Comparison of ENCODE assay signal across 1 cellular context in genomic region chr14:77707724-77708408, GRCh38.
A peak's percentile ranks its signal among the peaks of the same experiment; 100 is the strongest.
TF ChIP-seq lines count a peak whose summit lies in the region.

Gene ALKBH1 (minus strand): TSS chr14:77708023. CDS start chr14:77708004, 19 bp downstream.
Gene SLIRP (plus strand): TSS chr14:77708103. CDS start chr14:77708112, 9 bp downstream.

TF ChIP-seq in GM12878, 131 proteins besides CTCF, POLR2A, EP300 and RAD21 (continued from another document and continues in another):
- TF ChIP-seq E2F8 (IDR thresholded peaks at IDR 0.05; ENCODE audit: low read depth, partially characterized antibody) (peak; percentile 71), POU2F2 (IDR thresholded peaks at IDR 0.05; ENCODE audit: borderline replicate concordance, low read depth, low read length) (peak; percentile 79), ATF7 (IDR thresholded peaks at IDR 0.05; ENCODE audit: low read depth) (no peak), SUZ12 (IDR thresholded peaks at IDR 0.05; ENCODE audit: unreplicated experiment) (no peak), RCOR1 (conservative IDR thresholded peaks at IDR 0.05; ENCODE audit: low read depth, low read length) (no peak), RB1 (IDR thresholded peaks at IDR 0.05; ENCODE audit: borderline replicate concordance) (0 out of 2 replicates have a peak, but pooled peaks have one; percentile 12), ZNF274 (IDR thresholded peaks at IDR 0.05; ENCODE audit: insufficient read depth, insufficient read length) (no peak), RELA (IDR thresholded peaks at IDR 0.05; ENCODE audit: borderline replicate concordance, partially characterized antibody) (no peak), SPI1 (IDR thresholded peaks at IDR 0.05; ENCODE audit: borderline replicate concordance, insufficient read depth, low read depth, low read length) (no peak), NFYA (IDR thresholded peaks at IDR 0.05; ENCODE audit: borderline replicate concordance, low read depth, low read length) (no peak), RUNX3 (IDR thresholded peaks at IDR 0.05; ENCODE audit: low read length) (no peak), HSF1 (IDR thresholded peaks at IDR 0.05; ENCODE audit: low read depth, low read length) (no peak), ELK1 (IDR thresholded peaks at IDR 0.05; ENCODE audit: low read depth, low read length) (peak; percentile 96), ETV6 (conservative IDR thresholded peaks at IDR 0.05 in 1 of 2, IDR thresholded peaks at IDR 0.05 in 1 of 2; ENCODE audit: borderline replicate concordance in 1 of 2, low read depth in 1 of 2) (no peak), NR2C2 (IDR thresholded peaks at IDR 0.05; ENCODE audit: borderline replicate concordance, control insufficient read depth, insufficient read length, low read depth) (peak; percentile 82), ZBED1 (IDR thresholded peaks at IDR 0.05; ENCODE audit: borderline replicate concordance) (peak; percentile 13; the same call in 1 of the 2 replicates), TBL1XR1 (IDR thresholded peaks at IDR 0.05; ENCODE audit: low read depth, low read length) (peak; percentile 97), SP1 (IDR thresholded peaks at IDR 0.05; ENCODE audit: low read depth, low read length) (no peak), JUND (IDR thresholded peaks at IDR 0.05; ENCODE audit: low read depth, low read length) (no peak), ZNF207 (IDR thresholded peaks at IDR 0.05; ENCODE audit: borderline replicate concordance) (peak; percentile 36; the same call in 1 of the 2 replicates), ZNF217 (IDR thresholded peaks at IDR 0.05) (no peak), MTA3 (IDR thresholded peaks at IDR 0.05; ENCODE audit: borderline replicate concordance, low read length) (no peak; the same call in 1 of the 2 replicates), IRF3 (IDR thresholded peaks at IDR 0.05) (no peak), ZZZ3 (IDR thresholded peaks at IDR 0.05; ENCODE audit: control insufficient read depth, insufficient read length, low read depth) (no peak), NRF1 (conservative IDR thresholded peaks at IDR 0.05; ENCODE audit: low read depth, low read length) (no peak), SIN3A (IDR thresholded peaks at IDR 0.05; ENCODE audit: low read depth, low read length) (peak; percentile 89), DPF2 (IDR thresholded peaks at IDR 0.05) (no peak), SMAD5 (IDR thresholded peaks at IDR 0.05; ENCODE audit: low read depth) (peak; percentile 91; the same call in 1 of the 2 replicates), RELB (IDR thresholded peaks at IDR 0.05; ENCODE audit: low read depth) (peak; percentile 97), IRF4 (IDR thresholded peaks at IDR 0.05; ENCODE audit: low read depth, low read length) (no peak), FOXK2 (IDR thresholded peaks at IDR 0.05) (no peak), CREM (IDR thresholded peaks at IDR 0.05; ENCODE audit: low read depth) (peak; percentile 64; the same call in 1 of the 2 replicates), SIX5 (IDR thresholded peaks at IDR 0.05; ENCODE audit: low read depth, low read length, severe bottlenecking) (peak; percentile 69), ZBTB40 (IDR thresholded peaks at IDR 0.05; ENCODE audit: borderline replicate concordance) (peak; percentile 97), WRNIP1 (IDR thresholded peaks at IDR 0.05; ENCODE audit: borderline replicate concordance, low read depth, low read length) (no peak), CHD4 (IDR thresholded peaks at IDR 0.05) (no peak), NR2C1 (IDR thresholded peaks at IDR 0.05) (peak; percentile 100), ZNF687 (IDR thresholded peaks at IDR 0.05) (peak; percentile 74), CBFB (IDR thresholded peaks at IDR 0.05; ENCODE audit: low read depth) (peak; percentile 79), CBX5 (IDR thresholded peaks at IDR 0.05; ENCODE audit: low read depth) (0 out of 2 replicates have a peak, but pooled peaks have one; percentile 62), POLR2AphosphoS5 (IDR thresholded peaks at IDR 0.05; ENCODE audit: low read length) (peak; percentile 98), MEF2A (IDR thresholded peaks at IDR 0.05; ENCODE audit: insufficient read depth, low read depth, low read length) (0 out of 2 replicates have a peak, but pooled peaks have one; percentile 31), SREBF1 (IDR thresholded peaks at IDR 0.05; ENCODE audit: low read length) (peak; percentile 91), ATF3 (IDR thresholded peaks at IDR 0.05; ENCODE audit: borderline replicate concordance, extremely low read depth, low read depth, low read length) (no peak), LARP7 (IDR thresholded peaks at IDR 0.05) (peak; percentile 62; the same call in 1 of the 2 replicates), EZH2 (IDR thresholded peaks at IDR 0.05; ENCODE audit: borderline replicate concordance, control insufficient read depth, low read depth, low read length) (no peak), EED (IDR thresholded peaks at IDR 0.05; ENCODE audit: low read depth) (no peak), CREB1 (IDR thresholded peaks at IDR 0.05; ENCODE audit: low read depth) (peak; percentile 47; the same call in 1 of the 2 replicates), MXI1 (IDR thresholded peaks at IDR 0.05; ENCODE audit: low read depth, low read length) (peak; percentile 90), ZNF384 (IDR thresholded peaks at IDR 0.05; ENCODE audit: borderline replicate concordance, low read depth, low read length) (no peak; the same call in 1 of the 2 replicates)
